1 cellular context compared by ENCODE assay signal in the genomic region with DNA sequence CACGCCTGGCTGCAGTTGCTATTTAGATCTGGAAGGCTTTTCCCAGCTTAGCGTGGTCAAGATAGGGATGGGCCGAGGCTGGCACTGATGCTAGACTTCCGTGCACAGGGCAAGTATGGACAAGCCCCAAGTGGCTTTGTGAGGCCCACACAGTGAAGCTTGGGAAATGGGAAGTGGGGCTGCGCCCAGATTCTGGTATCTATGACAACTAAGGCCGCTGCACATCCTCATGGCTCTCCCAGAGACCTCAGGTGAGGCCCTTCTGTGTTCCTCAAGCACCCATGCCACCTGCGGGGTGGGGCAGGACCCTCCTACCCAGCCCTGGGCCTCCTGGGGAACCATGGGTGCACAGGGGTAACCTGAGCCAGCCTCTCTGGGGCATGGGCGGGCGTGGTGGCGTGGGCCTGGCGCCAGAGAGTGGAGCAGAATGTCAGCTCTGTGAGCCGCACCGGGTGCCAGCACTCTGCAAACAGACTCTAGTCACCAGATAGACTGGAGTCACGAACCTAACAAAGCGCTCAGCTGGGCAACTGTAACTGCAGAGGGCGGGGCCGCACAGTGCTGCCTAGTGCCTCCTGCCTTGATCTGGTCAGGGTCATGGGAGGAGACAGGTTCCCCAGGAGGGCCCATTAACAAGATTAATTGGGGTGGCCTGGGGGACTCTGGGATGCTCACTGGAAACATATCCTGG.
TF ChIP-seq lines count a peak whose summit lies in the region.

No MANE protein-coding gene starts in this region.

TF ChIP-seq in K562, 482 proteins besides CTCF, POLR2A, EP300 and RAD21 (continued from another document):
- TF ChIP-seq, protein P1, sequence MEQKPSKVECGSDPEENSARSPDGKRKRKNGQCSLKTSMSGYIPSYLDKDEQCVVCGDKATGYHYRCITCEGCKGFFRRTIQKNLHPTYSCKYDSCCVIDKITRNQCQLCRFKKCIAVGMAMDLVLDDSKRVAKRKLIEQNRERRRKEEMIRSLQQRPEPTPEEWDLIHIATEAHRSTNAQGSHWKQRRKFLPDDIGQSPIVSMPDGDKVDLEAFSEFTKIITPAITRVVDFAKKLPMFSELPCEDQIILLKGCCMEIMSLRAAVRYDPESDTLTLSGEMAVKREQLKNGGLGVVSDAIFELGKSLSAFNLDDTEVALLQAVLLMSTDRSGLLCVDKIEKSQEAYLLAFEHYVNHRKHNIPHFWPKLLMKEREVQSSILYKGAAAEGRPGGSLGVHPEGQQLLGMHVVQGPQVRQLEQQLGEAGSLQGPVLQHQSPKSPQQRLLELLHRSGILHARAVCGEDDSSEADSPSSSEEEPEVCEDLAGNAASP (IDR thresholded peaks at IDR 0.05): no peak
